19 cellular contexts compared by ENCODE assay signal in genomic region chr1:91895832-91896556, GRCh38. TPM values are rescaled to one million over a fixed set of nuclear protein-coding genes. Genes with fewer than 3 reads are reported as not detected.
"Had no signal": no experiment of that assay in that cellular context is flagged by ENCODE, and none has a peak within 500 bp of the region (broad histone marks: within the 10 kb centered on the region; RNA-seq: fewer than 3 reads in every experiment).

No MANE protein-coding gene starts in this region.

- H3K4me3 Mint-ChIP-seq: natural killer cell treated with Interleukin-12 subunit alpha and Interleukin-12 subunit beta and Interleukin-15 and Interleukin-18, amount 100 ng/mL, for 72 hours had no signal

- H3K4me3 ChIP-seq: ascending aorta, dorsolateral prefrontal cortex, lung, prostate gland, spleen, testis, upper lobe of right lung had no signal

- H3K36me3 ChIP-seq: ascending aorta, prostate gland, spleen, upper lobe of right lung had no signal

- H3K27ac ChIP-seq: ascending aorta, dorsolateral prefrontal cortex, prostate gland, spleen, testis, upper lobe of right lung had no signal

- H3K9me3 ChIP-seq: ascending aorta, prostate gland, spleen, testis, upper lobe of right lung had no signal

- DNase-seq: activated CD4-positive, alpha-beta T cell treated with anti-CD3 and anti-CD28 coated beads, Interleukin-2, amount 50 U/mL, for 48 hours; activated CD4-positive, CD25-positive, alpha-beta regulatory T cell; activated gamma-delta T cell treated with Interleukin-2 at 50 U/mL for 16 hours; dorsolateral prefrontal cortex; hippocampal formation; nucleus accumbens; spleen; stimulated activated CD4-positive, alpha-beta T cell treated with anti-CD3 and anti-CD28 coated beads, Interleukin-2, amount 100 ng/mL, for 24 hours; stimulated activated naive CD4-positive, alpha-beta T cell treated with Interleukin-2 at 50 U/mL for 16 hours; testis; upper lobe of right lung had no signal

- H3K4me1 ChIP-seq: prostate gland, testis had no signal

- ATAC-seq: natural killer cell treated with Interleukin-12 subunit alpha and Interleukin-12 subunit beta and Interleukin-15 and Interleukin-18, amount 100 ng/mL, for 72 hours; sciatic nerve; SK-N-SH treated with all-trans-retinoic acid at 6 μM for 48 hours; upper lobe of right lung had no signal

- H3K27me3 Mint-ChIP-seq: natural killer cell treated with Interleukin-12 subunit alpha and Interleukin-12 subunit beta and Interleukin-15 and Interleukin-18, amount 100 ng/mL, for 72 hours had no signal

- H3K27me3 ChIP-seq: ascending aorta, spleen, testis, upper lobe of right lung had no signal

RNA-seq across cellular contexts. Expression of gene BRDT, which starts 53.2 kb away (rescaled TPM):
- total RNA-seq: ascending aorta; bronchial epithelial cell; glomerular endothelial cell; natural killer cell treated with Interleukin-12 subunit alpha and Interleukin-12 subunit beta and Interleukin-15 and Interleukin-18, amount 100 ng/mL, for 72 hours; sciatic nerve; upper lobe of right lung had no signal
